12 cellular contexts compared by ENCODE assay signal in the genomic region with DNA sequence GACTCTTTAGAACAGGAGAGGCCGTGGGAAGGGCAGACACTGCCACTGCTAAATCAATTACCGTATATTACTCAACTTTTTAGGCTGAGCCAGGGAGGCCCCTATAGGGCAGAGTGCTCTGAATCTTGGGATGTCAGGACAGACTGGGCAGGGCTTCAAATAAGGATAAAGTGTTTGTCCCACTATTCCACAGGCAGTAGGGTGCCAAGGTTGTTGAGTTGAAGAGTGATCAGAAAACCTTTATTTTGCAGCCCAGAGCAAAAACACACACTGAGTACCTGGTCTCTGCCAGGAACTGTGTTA. TPM values are rescaled to one million over a fixed set of nuclear protein-coding genes. Genes with fewer than 3 reads are reported as not detected.
DNase-seq lines count a peak whose midpoint lies in the region; ATAC-seq and TF ChIP-seq lines count a peak whose summit lies in the region.
"Had no signal": no experiment of that assay in that cellular context is flagged by ENCODE, and none has a peak within 500 bp of the region (broad histone marks: within the 10 kb centered on the region; RNA-seq: fewer than 3 reads in every experiment).

No MANE protein-coding gene starts in this region.

- WGBS in heart left ventricle, 4 donors: 50 to 67% (median 63%) methylated on average over 2 of the region's 2 CpGs

- H3K4me2 ChIP-seq in BLaER1 (peak overlapping the region; percentile 78; the same call in 1 of the 2 replicates), HCT116 (ENCODE audit: low read length) (peak overlapping the region; percentile 85; the same call in 1 of the 2 replicates)

- POLR2A ChIA-PET in HCT116 (lab: Charles Lee): no interaction called here

- TF ChIP-seq CTCF in HCT116 (IDR thresholded peaks at IDR 0.05 in 2 of 3, conservative IDR thresholded peaks at IDR 0.05 in 1 of 3; ENCODE audit: borderline replicate concordance in 1 of 3, insufficient read depth in 1 of 3, low read depth in 2 of 3, low read length in 2 of 3) (no peak), heart left ventricle (IDR thresholded peaks at IDR 0.05) (no peak)

- BruUV-seq in HCT116 (replicated peaks; lab: Mats Ljungman, UMichigan): no TSS peak

- TF ChIP-seq RAD21 in HCT116 (IDR thresholded peaks at IDR 0.05; ENCODE audit: low read depth): no peak

- H2AFZ ChIP-seq in HCT116 (ENCODE audit: low read depth, low read length, poor library complexity, severe bottlenecking): no peak overlapping the region

- no peaks in the 10 kb centered on the region for H3K9me2 ChIP-seq in HCT116 (ENCODE audit: insufficient read depth)

- TF ChIP-seq POLR2A in HCT116 (IDR thresholded peaks at IDR 0.05; ENCODE audit: borderline replicate concordance, extremely low read depth, insufficient read depth, insufficient read length) (no peak), heart left ventricle (IDR thresholded peaks at IDR 0.05) (no peak)

- H3K27ac ChIP-seq in BLaER1 (no peak overlapping the region), HCT116 (ENCODE audit: low read depth, low read length) (no peak overlapping the region), muscle layer of duodenum (ENCODE audit: low read length) (peak overlapping the region; percentile 80), heart left ventricle (no peak overlapping the region)

- RAD21 ChIA-PET in HCT116 (lab: Charles Lee; ENCODE audit: low non-redundant PET in 1 of 2, low total read pairs in 2 of 2, uncharacterized antibody in 2 of 2, unreplicated experiment in 2 of 2): no interaction called here

- ATAC-seq in HCT116 (no peak), heart left ventricle (no peak)

- no peak for DNase-seq in HCT116 (ENCODE audit: low read depth, low spot score)
- peak; percentile 48 for DNase-seq in adipocyte (ENCODE audit: low read depth)
- no peak for DNase-seq in heart left ventricle
- DNase-seq in iPS-NIHi11 (ENCODE audit: low spot score): no peak
- no peak for DNase-seq in occipital lobe (lab: John Stamatoyannopoulos, UW)
- no peak for DNase-seq in AG08396 (ENCODE audit: low spot score)
- DNase-seq: IMR-90; midbrain; NCI-H1105; stimulated activated CD4-positive, alpha-beta T cell treated with anti-CD3 and anti-CD28 coated beads, Interleukin-2, amount 100 ng/mL, for 48 hours had no signal

- H3K9me3 ChIP-seq in BLaER1 (no peaks in the 10 kb centered on the region), HCT116 (ENCODE audit: control insufficient read depth in 1 of 2, insufficient read depth in 1 of 2, low read depth in 1 of 2, low read length in 2 of 2) (no peaks in the 10 kb centered on the region), adipocyte (ENCODE audit: control insufficient read depth, low read length) (no peaks in the 10 kb centered on the region), muscle layer of duodenum (ENCODE audit: control insufficient read depth in 1 of 2, low read length in 2 of 2) (no peaks in the 10 kb centered on the region), heart left ventricle (no peaks in the 10 kb centered on the region)

- H3K36me3 ChIP-seq in BLaER1: peaks cover 11% of the 10 kb centered on the region
- H3K36me3 ChIP-seq in HCT116 (ENCODE audit: control insufficient read depth in 1 of 2, insufficient read depth in 2 of 2, low read length in 2 of 2): no peaks in the 10 kb centered on the region; a peak in 1 of 4 replicates
- no peaks in the 10 kb centered on the region for H3K36me3 ChIP-seq in adipocyte (ENCODE audit: control insufficient read depth, insufficient read depth, low read length, severe bottlenecking)
- no peaks in the 10 kb centered on the region for H3K36me3 ChIP-seq in muscle layer of duodenum (ENCODE audit: control insufficient read depth in 1 of 2, insufficient read depth in 2 of 2, low read length in 2 of 2)
- peaks cover 0 to 6% (median 0%) of the 10 kb centered on the region in 9 donors for H3K36me3 ChIP-seq in heart left ventricle

- H4K20me1 ChIP-seq in BLaER1 (peaks cover 6% of the 10 kb centered on the region), HCT116 (ENCODE audit: insufficient read depth) (no peaks in the 10 kb centered on the region)

- intact Hi-C loops in HCT116 (cut with micrococcal nuclease) (no loop called here), heart left ventricle (cut with DNase I) (loop anchor here in 5 of 10 donors (5.0 to 10.0 kb wide), 3 partner anchors 37 to 484 kb away; a partner anchor contains a TSS)

- H3K27me3 ChIP-seq in BLaER1 (no peaks in the 10 kb centered on the region), HCT116 (ENCODE audit: insufficient read depth, low read length) (no peaks in the 10 kb centered on the region), adipocyte (replicated peaks; ENCODE audit: control insufficient read depth, insufficient read depth, low read length) (no peaks in the 10 kb centered on the region), muscle layer of duodenum (ENCODE audit: low read depth, low read length) (no peaks in the 10 kb centered on the region), heart left ventricle (no peaks in the 10 kb centered on the region)

- peaks cover 7% of the 10 kb centered on the region for H3K79me2 ChIP-seq in HCT116 (ENCODE audit: insufficient read depth, low read length)

- H3K4me1 ChIP-seq in BLaER1 (peaks cover 40% of the 10 kb centered on the region), HCT116 (ENCODE audit: control insufficient read depth in 1 of 2, insufficient read depth in 2 of 2, low read length in 2 of 2) (peaks cover 10 to 28% of the 10 kb centered on the region in 2 experiments), adipocyte (ENCODE audit: control insufficient read depth, insufficient read depth, low read length) (peaks cover 31% of the 10 kb centered on the region), muscle layer of duodenum (ENCODE audit: control insufficient read depth in 1 of 2, insufficient read depth in 2 of 2, low read length in 2 of 2) (peaks cover 17 to 30% of the 10 kb centered on the region in 2 donors), heart left ventricle (peaks cover 0 to 35% (median 25%) of the 10 kb centered on the region in 12 donors)

- H3K4me3 ChIP-seq in BLaER1 (no peak overlapping the region), HCT116 (replicated peaks in 1 of 2; ENCODE audit: low read depth in 1 of 2, low read length in 2 of 2) (no peak overlapping the region), adipocyte (ENCODE audit: low read length) (no peak overlapping the region), muscle layer of duodenum (ENCODE audit: low read depth in 1 of 2, low read length in 2 of 2) (no peak overlapping the region), heart left ventricle (no peak overlapping the region)

- CTCF ChIA-PET in HCT116 (lab: Charles Lee): interaction anchor here (1.0 to 2.0 kb wide), 2 partner anchors 15 to 37 kb away, joined by 3 to 5 read pairs; no protein-coding TSS in a partner anchor

- no peak overlapping the region for H3K9ac ChIP-seq in BLaER1
- H3K9ac ChIP-seq in HCT116 (ENCODE audit: low read length): no peak overlapping the region
- no peak overlapping the region for H3K9ac ChIP-seq in adipocyte (ENCODE audit: low read length)

TF ChIP-seq in HCT116, 20 proteins besides CTCF, POLR2A, EP300 and RAD21 (continues in another document):
- no peak for TF ChIP-seq ZNF274 (IDR thresholded peaks at IDR 0.05; ENCODE audit: low read depth, low read length)
- no peak for TF ChIP-seq SIN3A (IDR thresholded peaks at IDR 0.05; ENCODE audit: low read depth)
- TF ChIP-seq EGR1 (IDR thresholded peaks at IDR 0.05; ENCODE audit: low read depth): no peak
- TF ChIP-seq CBX3 (IDR thresholded peaks at IDR 0.05; ENCODE audit: low read depth): no peak
- TF ChIP-seq ZFX (IDR thresholded peaks at IDR 0.05): no peak
- no peak for TF ChIP-seq POLR2AphosphoS5 (IDR thresholded peaks at IDR 0.05; ENCODE audit: low read depth, low read length)
- no peak for TF ChIP-seq FOSL1 (IDR thresholded peaks at IDR 0.05; ENCODE audit: low read depth)
- TF ChIP-seq SP1 (IDR thresholded peaks at IDR 0.05; ENCODE audit: low read depth): no peak
- TF ChIP-seq CEBPB (IDR thresholded peaks at IDR 0.05; ENCODE audit: low read depth): no peak

RNA-seq across cellular contexts. Expression of a gene that starts 1.6 kb away (rescaled TPM):
- total RNA-seq in HCT116 (2021; ENCODE audit: unreplicated experiment) (6.7 TPM), heart left ventricle (100 to 1,000 TPM in 1 of 9 donors, 10 to 100 TPM in 8; 37.3 to 109 (median 52.3) TPM), occipital lobe (63.2 TPM)
- 4.6 and 6.1 TPM in 2 replicates for polyA plus RNA-seq in HCT116 (2012)
- 10 to 100 TPM; 37.2 to 54.0 TPM for polyA plus RNA-seq in heart left ventricle

RNA-seq across cellular contexts. Expression of a gene that starts 4.1 kb away (rescaled TPM):
- total RNA-seq in HCT116 (2021; ENCODE audit: unreplicated experiment): 42.1 TPM
- 32.8 and 37.7 TPM in 2 replicates for polyA plus RNA-seq in HCT116 (2012)
- 10 to 100 TPM in 8 of 9 donors, 1 to 10 TPM in 1; 9.7 to 39.2 (median 16.5) TPM for total RNA-seq in heart left ventricle
- polyA plus RNA-seq in heart left ventricle: 10 to 100 TPM; 24.7 to 77.4 TPM
- total RNA-seq in occipital lobe: 17.6 TPM

RNA-seq across cellular contexts. Expression of a gene that starts 12.8 kb away (rescaled TPM):
- total RNA-seq in HCT116 (2021; ENCODE audit: unreplicated experiment): 38.7 TPM
- polyA plus RNA-seq in HCT116 (2012): 39.8 and 41.0 TPM in 2 replicates
- total RNA-seq in heart left ventricle: 1 to 10 TPM in 8 of 9 donors, under 1 TPM in 1; 0.99 to 5.2 (median 1.5) TPM
- 1 to 10 TPM; 1.3 to 2.9 TPM for polyA plus RNA-seq in heart left ventricle
- 0.47 TPM for total RNA-seq in occipital lobe

RNA-seq across cellular contexts. Expression of a gene that starts 22.5 kb away (rescaled TPM):
- total RNA-seq in HCT116 (2021; ENCODE audit: unreplicated experiment) (39.7 TPM), heart left ventricle (10 to 100 TPM in 6 of 9 donors, 1 to 10 TPM in 3; 6.8 to 30.9 (median 13.1) TPM), occipital lobe (1.4 TPM)
- polyA plus RNA-seq in HCT116 (2012): 24.1 and 26.8 TPM in 2 replicates
- polyA plus RNA-seq in heart left ventricle: 10 to 100 TPM; 18.2 to 29.7 TPM

RNA-seq across cellular contexts. Expression of a gene that starts 32.2 kb away (rescaled TPM):
- total RNA-seq in HCT116 (2021; ENCODE audit: unreplicated experiment) (0.32 TPM), heart left ventricle (10 to 100 TPM in 5 of 9 donors, 1 to 10 TPM in 4; 6.5 to 33.1 (median 11.8) TPM), occipital lobe (1.1 TPM)
- not detected in 2 replicates for polyA plus RNA-seq in HCT116 (2012)
- 10 to 100 TPM in 1 of 2 donors, 1 to 10 TPM in 1; 6.0 to 19.9 TPM for polyA plus RNA-seq in heart left ventricle
